In the genomic region with DNA sequence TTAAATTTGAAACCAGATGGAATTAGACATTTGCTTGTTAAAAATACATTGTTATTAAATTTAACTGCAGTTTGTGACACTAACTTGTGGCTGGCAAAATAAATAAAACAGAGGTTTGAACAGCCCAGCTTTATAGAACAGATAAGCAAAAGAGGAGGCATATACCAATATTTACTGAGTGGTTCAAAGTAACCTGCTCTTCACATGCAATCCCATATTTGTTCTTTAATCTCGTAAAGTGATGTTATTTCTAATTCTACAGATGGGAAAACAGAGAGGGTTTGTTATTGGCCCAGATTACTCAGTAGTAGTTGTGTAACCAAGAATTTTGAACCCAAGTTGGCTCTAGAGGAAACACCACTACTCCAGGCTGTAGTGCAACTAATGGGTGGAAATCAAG, we compare ENCODE assay signal across 21 cellular contexts.
"Had no signal": no experiment of that assay in that cellular context is flagged by ENCODE, and none has a peak within 500 bp of the region (broad histone marks: within the 10 kb centered on the region; RNA-seq: fewer than 3 reads in every experiment).

No MANE protein-coding gene starts in this region.

- DNase-seq: KBM-7, MG63, NCI-H1092, NCI-H1105 treated with DMSO at 0.1 percent for 48 hours, NCI-H1417 treated with DMSO at 0.1 percent for 48 hours, NCI-H146, NCI-H1694 treated with DMSO at 0.1 percent for 48 hours, NCI-H2081, NCI-H2107, NCI-H226, NCI-H446, NCI-H510A, NCI-H524 treated with DMSO at 0.1 percent for 48 hours, NCI-H69, NCI-H774, SHP77, SK-N-SH, SW 1271 had no signal

- ATAC-seq: Panc1 had no signal

- H3K36me3 ChIP-seq: MG63 had no signal

- H3K27ac ChIP-seq: HL-60, RWPE1 had no signal

- H3K9me3 ChIP-seq: MG63, SK-N-SH had no signal

- H3K4me3 ChIP-seq: MG63 had no signal
